ENCODE assay signal across 27 cellular contexts in genomic region chr4:136336479-136336878, GRCh38.
"Had no signal": no experiment of that assay in that cellular context is flagged by ENCODE, and none has a peak within 500 bp of the region (broad histone marks: within the 10 kb centered on the region; RNA-seq: fewer than 3 reads in every experiment).

No MANE protein-coding gene starts in this region.

- H3K36me3 ChIP-seq: brain microvascular endothelial cell, esophagus muscularis mucosa, gastrocnemius medialis had no signal

- H3K27me3 Mint-ChIP-seq: activated CD4-positive, alpha-beta memory T cell treated with anti-CD3 and anti-CD28 coated beads, Interleukin-2, amount 10 ng/mL, durations not matched to agents 7 days and 5 days; activated CD4-positive, alpha-beta T cell treated with anti-CD3 and anti-CD28 coated beads, Interleukin-2, amount 10 ng/mL, durations not matched to agents 7 days and 5 days; activated naive CD4-positive, alpha-beta T cell treated with anti-CD3 and anti-CD28 coated beads, Interleukin-2, amount 10 ng/mL, durations not matched to agents 7 days and 5 days; activated naive CD8-positive, alpha-beta T cell treated with anti-CD3 and anti-CD28 coated beads, Interleukin-2, amount 10 ng/mL, durations not matched to agents 7 days and 5 days; activated T-cell treated with anti-CD3 and anti-CD28 coated beads, Interleukin-2, amount 50 U/mL, for 24 hours; central memory CD8-positive, alpha-beta T cell; effector memory CD8-positive, alpha-beta T cell had no signal

- H3K27ac ChIP-seq: brain microvascular endothelial cell, esophagus muscularis mucosa, foreskin keratinocyte, gastrocnemius medialis had no signal

- H3K4me3 ChIP-seq: esophagus muscularis mucosa, gastrocnemius medialis had no signal

- H3K36me3 Mint-ChIP-seq: activated naive CD4-positive, alpha-beta T cell treated with anti-CD3 and anti-CD28 coated beads, Interleukin-2, amount 10 ng/mL, durations not matched to agents 7 days and 5 days; activated naive CD4-positive, alpha-beta T cell treated with anti-CD3 and anti-CD28 coated beads, Interleukin-2, amount 50 U/mL, for 72 hours; activated naive CD8-positive, alpha-beta T cell treated with anti-CD3 and anti-CD28 coated beads, Interleukin-2, amount 10 ng/mL, durations not matched to agents 7 days and 5 days had no signal

- H3K4me1 Mint-ChIP-seq: activated CD4-positive, alpha-beta memory T cell treated with anti-CD3 and anti-CD28 coated beads, Interleukin-2, amount 10 ng/mL, durations not matched to agents 7 days and 5 days; activated CD4-positive, alpha-beta T cell treated with anti-CD3 and anti-CD28 coated beads, Interleukin-2, amount 10 ng/mL, durations not matched to agents 7 days and 5 days; activated naive CD4-positive, alpha-beta T cell treated with anti-CD3 and anti-CD28 coated beads, Interleukin-2, amount 10 ng/mL, durations not matched to agents 7 days and 5 days; activated naive CD8-positive, alpha-beta T cell treated with anti-CD3 and anti-CD28 coated beads, Interleukin-2, amount 10 ng/mL, durations not matched to agents 7 days and 5 days; central memory CD8-positive, alpha-beta T cell had no signal

- H3K4me1 ChIP-seq: esophagus muscularis mucosa, foreskin keratinocyte, gastrocnemius medialis had no signal

- H3K9me3 ChIP-seq: esophagus muscularis mucosa, gastrocnemius medialis had no signal

- DNase-seq: activated CD4-positive, alpha-beta memory T cell treated with anti-CD3 and anti-CD28 coated beads, Interleukin-2, amount 10 ng/mL, durations not matched to agents 7 days and 5 days; activated CD4-positive, alpha-beta T cell treated with anti-CD3 and anti-CD28 coated beads for 1 hour; activated CD4-positive, alpha-beta T cell treated with anti-CD3 and anti-CD28 coated beads for 4 hours; activated CD4-positive, alpha-beta T cell treated with anti-CD3 and anti-CD28 coated beads, Interleukin-2, amount 10 ng/mL, durations not matched to agents 7 days and 5 days; activated CD4-positive, alpha-beta T cell treated with anti-CD3 and anti-CD28 coated beads, Interleukin-2, amount 50 U/mL, for 4 hours; activated CD4-positive, CD25-positive, alpha-beta regulatory T cell; activated CD8-positive, alpha-beta memory T cell treated with anti-CD3 and anti-CD28 coated beads, Interleukin-2, amount 50 U/mL, for 48 hours; activated gamma-delta T cell; activated naive CD4-positive, alpha-beta T cell; activated naive CD4-positive, alpha-beta T cell treated with anti-CD3 and anti-CD28 coated beads, Interleukin-2, amount 10 ng/mL, durations not matched to agents 7 days and 5 days; activated naive CD8-positive, alpha-beta T cell treated with anti-CD3 and anti-CD28 coated beads, Interleukin-2, amount 10 ng/mL, durations not matched to agents 7 days and 5 days; activated T-cell treated with anti-CD3 and anti-CD28 coated beads for 4 hours; activated T-cell treated with anti-CD3 and anti-CD28 coated beads, Interleukin-2, amount 50 U/mL, for 24 hours; activated T-cell treated with anti-CD3 and anti-CD28 coated beads, Interleukin-2, amount 50 U/mL, for 72 hours; brain microvascular endothelial cell; cortex of kidney; dermis blood vessel endothelial cell; effector CD4-positive, alpha-beta T cell; effector memory CD8-positive, alpha-beta T cell; erythroblast; foreskin keratinocyte; gastrocnemius medialis; glutamatergic neuron; T-helper 2 cell had no signal

- H3K27me3 ChIP-seq: brain microvascular endothelial cell, esophagus muscularis mucosa, foreskin keratinocyte, gastrocnemius medialis had no signal

- ATAC-seq: activated naive CD4-positive, alpha-beta T cell treated with anti-CD3 and anti-CD28 coated beads, Interleukin-2, amount 50 U/mL, for 72 hours; activated T-cell treated with anti-CD3 and anti-CD28 coated beads, Interleukin-2, amount 50 U/mL, for 72 hours; effector memory CD8-positive, alpha-beta T cell; foreskin keratinocyte; gastrocnemius medialis had no signal

- H3K27ac Mint-ChIP-seq: activated CD4-positive, alpha-beta memory T cell treated with anti-CD3 and anti-CD28 coated beads, Interleukin-2, amount 10 ng/mL, durations not matched to agents 7 days and 5 days; activated CD4-positive, alpha-beta T cell treated with anti-CD3 and anti-CD28 coated beads, Interleukin-2, amount 10 ng/mL, durations not matched to agents 7 days and 5 days; activated naive CD4-positive, alpha-beta T cell treated with anti-CD3 and anti-CD28 coated beads, Interleukin-2, amount 10 ng/mL, durations not matched to agents 7 days and 5 days; activated naive CD4-positive, alpha-beta T cell treated with anti-CD3 and anti-CD28 coated beads, Interleukin-2, amount 50 U/mL, for 72 hours; activated naive CD8-positive, alpha-beta T cell treated with anti-CD3 and anti-CD28 coated beads, Interleukin-2, amount 10 ng/mL, durations not matched to agents 7 days and 5 days; activated T-cell treated with anti-CD3 and anti-CD28 coated beads, Interleukin-2, amount 50 U/mL, for 24 hours; activated T-cell treated with anti-CD3 and anti-CD28 coated beads, Interleukin-2, amount 50 U/mL, for 72 hours; effector memory CD8-positive, alpha-beta T cell had no signal

- H3K4me3 Mint-ChIP-seq: activated CD4-positive, alpha-beta memory T cell treated with anti-CD3 and anti-CD28 coated beads, Interleukin-2, amount 10 ng/mL, durations not matched to agents 7 days and 5 days; activated CD4-positive, alpha-beta T cell treated with anti-CD3 and anti-CD28 coated beads, Interleukin-2, amount 10 ng/mL, durations not matched to agents 7 days and 5 days; activated naive CD4-positive, alpha-beta T cell treated with anti-CD3 and anti-CD28 coated beads, Interleukin-2, amount 10 ng/mL, durations not matched to agents 7 days and 5 days; activated naive CD8-positive, alpha-beta T cell treated with anti-CD3 and anti-CD28 coated beads, Interleukin-2, amount 10 ng/mL, durations not matched to agents 7 days and 5 days; activated T-cell treated with anti-CD3 and anti-CD28 coated beads, Interleukin-2, amount 50 U/mL, for 24 hours; activated T-cell treated with anti-CD3 and anti-CD28 coated beads, Interleukin-2, amount 50 U/mL, for 72 hours; central memory CD8-positive, alpha-beta T cell; effector memory CD8-positive, alpha-beta T cell had no signal
